Comparison of ENCODE assay signal across 1 cellular context in the genomic region with DNA sequence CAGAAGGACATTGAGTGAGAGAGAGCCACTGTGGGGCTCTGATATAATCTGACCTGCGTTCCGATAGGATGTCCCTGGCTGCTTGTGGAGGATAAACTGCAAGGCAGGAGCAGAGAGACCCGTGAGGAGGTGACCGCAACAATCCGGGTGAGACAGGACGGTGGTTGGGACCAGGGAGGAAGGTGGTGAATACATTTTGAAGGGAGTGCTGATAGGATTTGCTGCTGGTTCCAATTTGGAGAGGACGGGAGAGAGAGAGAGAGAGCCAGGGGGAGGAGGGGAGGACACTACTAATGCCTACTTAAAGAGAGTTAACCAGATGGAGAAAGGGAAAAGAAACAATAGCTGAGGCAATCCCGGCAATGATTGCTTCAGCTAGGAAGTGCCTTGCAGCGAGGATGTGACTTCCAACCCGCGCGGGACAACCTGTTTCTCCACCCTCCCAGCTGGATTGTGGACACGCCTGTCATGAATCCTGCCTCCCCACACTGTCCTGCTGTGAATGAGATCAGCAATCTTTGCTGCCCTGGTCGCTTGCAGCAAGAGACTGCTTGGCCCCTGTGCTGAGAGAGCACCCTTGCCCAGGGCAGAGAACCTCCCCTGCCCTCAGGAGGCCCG.
TF ChIP-seq lines count a peak whose summit lies in the region.

No MANE protein-coding gene starts in this region.

TF ChIP-seq in K562, 482 proteins besides CTCF, POLR2A, EP300 and RAD21 (continued from another document):
- TF ChIP-seq, protein P1, sequence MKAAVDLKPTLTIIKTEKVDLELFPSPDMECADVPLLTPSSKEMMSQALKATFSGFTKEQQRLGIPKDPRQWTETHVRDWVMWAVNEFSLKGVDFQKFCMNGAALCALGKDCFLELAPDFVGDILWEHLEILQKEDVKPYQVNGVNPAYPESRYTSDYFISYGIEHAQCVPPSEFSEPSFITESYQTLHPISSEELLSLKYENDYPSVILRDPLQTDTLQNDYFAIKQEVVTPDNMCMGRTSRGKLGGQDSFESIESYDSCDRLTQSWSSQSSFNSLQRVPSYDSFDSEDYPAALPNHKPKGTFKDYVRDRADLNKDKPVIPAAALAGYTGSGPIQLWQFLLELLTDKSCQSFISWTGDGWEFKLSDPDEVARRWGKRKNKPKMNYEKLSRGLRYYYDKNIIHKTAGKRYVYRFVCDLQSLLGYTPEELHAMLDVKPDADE (conservative IDR thresholded peaks at IDR 0.05; ENCODE audit: control insufficient read depth, low read depth, low read length) = no peak
- TF ChIP-seq TFAM (CRISPR knock-in tag; conservative IDR thresholded peaks at IDR 0.05) (no peak), SOX6 (IDR thresholded peaks at IDR 0.05) (peak; percentile 78; the same call in 1 of the 2 replicates), ZNF311 (CRISPR knock-in tag; IDR thresholded peaks at IDR 0.05) (no peak), CHCHD3 (CRISPR knock-in tag; IDR thresholded peaks at IDR 0.05) (no peak), ZNF766 (CRISPR knock-in tag; conservative IDR thresholded peaks at IDR 0.05) (no peak), RHOXF2B (CRISPR knock-in tag; conservative IDR thresholded peaks at IDR 0.05) (no peak), ZKSCAN1 (IDR thresholded peaks at IDR 0.05; ENCODE audit: low read depth, low read length) (no peak), ELF1 (tag; IDR thresholded peaks at IDR 0.05) (peak; percentile 71), MEF2A (IDR thresholded peaks at IDR 0.05; ENCODE audit: control insufficient read depth, low read depth, low read length) (no peak), FOXJ3 (CRISPR knock-in tag; IDR thresholded peaks at IDR 0.05) (no peak), JUND (IDR thresholded peaks at IDR 0.05; ENCODE audit: borderline replicate concordance, low read depth, low read length) (0 out of 2 replicates have a peak, but pooled peaks have one; percentile 14), JUND (tag; IDR thresholded peaks at IDR 0.05; ENCODE audit: borderline replicate concordance, low read depth, low read length) (peak; percentile 48; the same call in 1 of the 3 replicates), PYGO2 (tag; IDR thresholded peaks at IDR 0.05) (no peak), CBFB (CRISPR knock-in tag; IDR thresholded peaks at IDR 0.05) (no peak), CREM (IDR thresholded peaks at IDR 0.05; ENCODE audit: low read depth) (no peak), ZZZ3 (IDR thresholded peaks at IDR 0.05) (no peak)
- TF ChIP-seq, protein P2, sequence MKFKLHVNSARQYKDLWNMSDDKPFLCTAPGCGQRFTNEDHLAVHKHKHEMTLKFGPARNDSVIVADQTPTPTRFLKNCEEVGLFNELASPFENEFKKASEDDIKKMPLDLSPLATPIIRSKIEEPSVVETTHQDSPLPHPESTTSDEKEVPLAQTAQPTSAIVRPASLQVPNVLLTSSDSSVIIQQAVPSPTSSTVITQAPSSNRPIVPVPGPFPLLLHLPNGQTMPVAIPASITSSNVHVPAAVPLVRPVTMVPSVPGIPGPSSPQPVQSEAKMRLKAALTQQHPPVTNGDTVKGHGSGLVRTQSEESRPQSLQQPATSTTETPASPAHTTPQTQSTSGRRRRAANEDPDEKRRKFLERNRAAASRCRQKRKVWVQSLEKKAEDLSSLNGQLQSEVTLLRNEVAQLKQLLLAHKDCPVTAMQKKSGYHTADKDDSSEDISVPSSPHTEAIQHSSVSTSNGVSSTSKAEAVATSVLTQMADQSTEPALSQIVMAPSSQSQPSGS (CRISPR knock-in tag; IDR thresholded peaks at IDR 0.05) = no peak
- TF ChIP-seq, protein P3, sequence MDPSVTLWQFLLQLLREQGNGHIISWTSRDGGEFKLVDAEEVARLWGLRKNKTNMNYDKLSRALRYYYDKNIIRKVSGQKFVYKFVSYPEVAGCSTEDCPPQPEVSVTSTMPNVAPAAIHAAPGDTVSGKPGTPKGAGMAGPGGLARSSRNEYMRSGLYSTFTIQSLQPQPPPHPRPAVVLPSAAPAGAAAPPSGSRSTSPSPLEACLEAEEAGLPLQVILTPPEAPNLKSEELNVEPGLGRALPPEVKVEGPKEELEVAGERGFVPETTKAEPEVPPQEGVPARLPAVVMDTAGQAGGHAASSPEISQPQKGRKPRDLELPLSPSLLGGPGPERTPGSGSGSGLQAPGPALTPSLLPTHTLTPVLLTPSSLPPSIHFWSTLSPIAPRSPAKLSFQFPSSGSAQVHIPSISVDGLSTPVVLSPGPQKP (CRISPR knock-in tag; IDR thresholded peaks at IDR 0.05) = no peak
- TF ChIP-seq, protein P4, sequence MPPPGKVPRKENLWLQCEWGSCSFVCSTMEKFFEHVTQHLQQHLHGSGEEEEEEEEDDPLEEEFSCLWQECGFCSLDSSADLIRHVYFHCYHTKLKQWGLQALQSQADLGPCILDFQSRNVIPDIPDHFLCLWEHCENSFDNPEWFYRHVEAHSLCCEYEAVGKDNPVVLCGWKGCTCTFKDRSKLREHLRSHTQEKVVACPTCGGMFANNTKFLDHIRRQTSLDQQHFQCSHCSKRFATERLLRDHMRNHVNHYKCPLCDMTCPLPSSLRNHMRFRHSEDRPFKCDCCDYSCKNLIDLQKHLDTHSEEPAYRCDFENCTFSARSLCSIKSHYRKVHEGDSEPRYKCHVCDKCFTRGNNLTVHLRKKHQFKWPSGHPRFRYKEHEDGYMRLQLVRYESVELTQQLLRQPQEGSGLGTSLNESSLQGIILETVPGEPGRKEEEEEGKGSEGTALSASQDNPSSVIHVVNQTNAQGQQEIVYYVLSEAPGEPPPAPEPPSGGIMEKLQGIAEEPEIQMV (tag; conservative IDR thresholded peaks at IDR 0.05; ENCODE audit: low read depth) = no peak
- TF ChIP-seq, protein P5, sequence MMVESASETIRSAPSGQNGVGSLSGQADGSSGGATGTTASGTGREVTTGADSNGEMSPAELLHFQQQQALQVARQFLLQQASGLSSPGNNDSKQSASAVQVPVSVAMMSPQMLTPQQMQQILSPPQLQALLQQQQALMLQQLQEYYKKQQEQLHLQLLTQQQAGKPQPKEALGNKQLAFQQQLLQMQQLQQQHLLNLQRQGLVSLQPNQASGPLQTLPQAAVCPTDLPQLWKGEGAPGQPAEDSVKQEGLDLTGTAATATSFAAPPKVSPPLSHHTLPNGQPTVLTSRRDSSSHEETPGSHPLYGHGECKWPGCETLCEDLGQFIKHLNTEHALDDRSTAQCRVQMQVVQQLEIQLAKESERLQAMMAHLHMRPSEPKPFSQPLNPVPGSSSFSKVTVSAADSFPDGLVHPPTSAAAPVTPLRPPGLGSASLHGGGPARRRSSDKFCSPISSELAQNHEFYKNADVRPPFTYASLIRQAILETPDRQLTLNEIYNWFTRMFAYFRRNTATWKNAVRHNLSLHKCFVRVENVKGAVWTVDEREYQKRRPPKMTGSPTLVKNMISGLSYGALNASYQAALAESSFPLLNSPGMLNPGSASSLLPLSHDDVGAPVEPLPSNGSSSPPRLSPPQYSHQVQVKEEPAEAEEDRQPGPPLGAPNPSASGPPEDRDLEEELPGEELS (CRISPR knock-in tag; IDR thresholded peaks at IDR 0.05; ENCODE audit: borderline replicate concordance) = no peak
- TF ChIP-seq, protein P6, sequence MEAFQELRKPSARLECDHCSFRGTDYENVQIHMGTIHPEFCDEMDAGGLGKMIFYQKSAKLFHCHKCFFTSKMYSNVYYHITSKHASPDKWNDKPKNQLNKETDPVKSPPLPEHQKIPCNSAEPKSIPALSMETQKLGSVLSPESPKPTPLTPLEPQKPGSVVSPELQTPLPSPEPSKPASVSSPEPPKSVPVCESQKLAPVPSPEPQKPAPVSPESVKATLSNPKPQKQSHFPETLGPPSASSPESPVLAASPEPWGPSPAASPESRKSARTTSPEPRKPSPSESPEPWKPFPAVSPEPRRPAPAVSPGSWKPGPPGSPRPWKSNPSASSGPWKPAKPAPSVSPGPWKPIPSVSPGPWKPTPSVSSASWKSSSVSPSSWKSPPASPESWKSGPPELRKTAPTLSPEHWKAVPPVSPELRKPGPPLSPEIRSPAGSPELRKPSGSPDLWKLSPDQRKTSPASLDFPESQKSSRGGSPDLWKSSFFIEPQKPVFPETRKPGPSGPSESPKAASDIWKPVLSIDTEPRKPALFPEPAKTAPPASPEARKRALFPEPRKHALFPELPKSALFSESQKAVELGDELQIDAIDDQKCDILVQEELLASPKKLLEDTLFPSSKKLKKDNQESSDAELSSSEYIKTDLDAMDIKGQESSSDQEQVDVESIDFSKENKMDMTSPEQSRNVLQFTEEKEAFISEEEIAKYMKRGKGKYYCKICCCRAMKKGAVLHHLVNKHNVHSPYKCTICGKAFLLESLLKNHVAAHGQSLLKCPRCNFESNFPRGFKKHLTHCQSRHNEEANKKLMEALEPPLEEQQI (IDR thresholded peaks at IDR 0.05) = no peak
